ENCODE assay signal across 7 cellular contexts in the genomic region with DNA sequence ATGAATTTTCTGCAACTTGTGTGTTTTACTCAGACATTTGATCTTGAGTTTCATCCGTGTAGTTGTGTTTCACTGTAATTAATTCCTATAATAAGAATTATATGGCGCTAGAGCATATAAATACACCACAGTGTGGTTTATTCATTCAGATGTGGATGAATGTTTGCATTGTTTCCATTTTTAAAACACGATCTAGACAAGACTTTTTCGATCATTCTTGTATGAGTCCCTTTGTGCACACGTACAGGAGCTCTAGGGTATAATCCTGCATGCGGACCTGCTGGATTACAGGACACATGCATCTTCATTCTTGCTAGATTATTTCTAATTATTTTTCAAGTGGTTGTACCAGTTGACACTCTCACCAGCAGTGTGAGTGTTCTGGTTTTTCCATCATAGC.
"Had no signal": no experiment of that assay in that cellular context is flagged by ENCODE, and none has a peak within 500 bp of the region (broad histone marks: within the 10 kb centered on the region; RNA-seq: fewer than 3 reads in every experiment).

No MANE protein-coding gene starts in this region.

- H3K4me3 ChIP-seq: GM23338 had no signal

- ATAC-seq: GM23338, HepG2 had no signal

- H2AFZ ChIP-seq: GM23338 had no signal

- DNase-seq: H9, HCEC 1CT, KBM-7 had no signal

- H3K4me2 ChIP-seq: GM23338, KMS-11 had no signal

- H3K27ac ChIP-seq: HL-60, KMS-11 had no signal
